ENCODE assay signal across 26 cellular contexts in the genomic region with DNA sequence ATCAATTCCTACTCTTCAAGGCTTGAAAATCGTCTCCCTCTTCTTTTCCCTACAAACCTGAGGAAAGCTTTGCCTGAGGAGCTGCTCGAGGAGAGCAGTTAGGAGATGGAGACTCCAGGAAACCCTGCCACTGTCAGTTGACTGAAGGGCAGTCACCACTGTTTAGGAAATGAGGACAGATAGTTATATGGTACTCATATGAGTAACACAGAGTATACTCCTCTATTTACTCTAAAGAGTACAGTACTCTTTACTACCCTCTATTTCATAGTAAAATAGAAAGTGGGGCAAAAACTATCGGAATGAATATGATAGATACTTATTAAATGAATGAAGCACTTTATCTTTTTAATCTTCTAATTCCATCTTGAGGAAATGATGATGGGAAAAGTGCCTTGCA.
DNase-seq lines count a peak whose midpoint lies in the region; ATAC-seq, FAIRE-seq and TF ChIP-seq lines count a peak whose summit lies in the region.
"Had no signal": no experiment of that assay in that cellular context is flagged by ENCODE, and none has a peak within 500 bp of the region (broad histone marks: within the 10 kb centered on the region; RNA-seq: fewer than 3 reads in every experiment).

No MANE protein-coding gene starts in this region.

- BruUV-seq in GM12878 (replicated peaks; lab: Mats Ljungman, UMichigan): no TSS peak

- H3K27ac ChIP-seq in GM12878 (ENCODE audit: control insufficient read depth, insufficient read depth) (no peak overlapping the region), left lung (no peak overlapping the region)
- H3K27ac ChIP-seq: 22Rv1; BLaER1 treated with 17β-estradiol and CSF1 and Interleukin-3, amounts not matched to agents 10 nM and 100 nM had no signal

- peak overlapping the region; percentile 72 for H3K27ac Mint-ChIP-seq in activated CD4-positive, alpha-beta T cell treated with anti-CD3 and anti-CD28 coated beads for 36 hours
- peak overlapping the region; percentile 30; the same call in 1 of the 2 replicates for H3K27ac Mint-ChIP-seq in WTC11
- H3K27ac Mint-ChIP-seq in stimulated activated effector memory CD8-positive, alpha-beta T cell treated with anti-CD3 and anti-CD28 coated beads, Interleukin-12 subunit alpha, Interleukin-12 subunit beta, amount 100 ng/mL, for 72 hours: peak overlapping the region; percentile 44
- H3K27ac Mint-ChIP-seq: CD4-positive, alpha-beta T cell; GM23338; H9 had no signal

- DNase-seq in activated CD4-positive, alpha-beta T cell treated with anti-CD3 and anti-CD28 coated beads for 36 hours: no peak
- DNase-seq in activated CD4-positive, alpha-beta T cell treated with anti-CD3 and anti-CD28 coated beads for 4 hours: no peak
- DNase-seq in WTC11 (ENCODE audit: low spot score) (no peak), GM12878 (ENCODE audit: low read depth, low spot score) (no peak), left lung (no peak), NCI-H2227 (lab: John Stamatoyannopoulos, UW; ENCODE audit: unreplicated experiment) (no peak)
- DNase-seq in stimulated activated effector memory CD8-positive, alpha-beta T cell treated with anti-CD3 and anti-CD28 coated beads, Interleukin-12 subunit alpha, Interleukin-12 subunit beta, amount 100 ng/mL, for 72 hours (ENCODE audit: low spot score in 2 of 2): no peak
- DNase-seq: AML-193; BE2C; CD4-positive, alpha-beta T cell; CD8-positive, alpha-beta memory T cell; DMS 273 treated with DMSO at 0.1 percent for 48 hours; DMS79; EL; GDM1; H9 had no signal

- H3K36me3 ChIP-seq in GM12878 (ENCODE audit: control insufficient read depth in 2 of 2, insufficient read depth in 2 of 2, low read length in 1 of 2) (no peaks in the 10 kb centered on the region; a peak in 1 of 4 replicates), left lung (no peaks in the 10 kb centered on the region)
- H3K36me3 ChIP-seq: BE2C had no signal

- no peak for TF ChIP-seq POLR2A in GM12878 (IDR thresholded peaks at IDR 0.05; ENCODE audit: low read depth, low read length)

- H4K20me1 ChIP-seq in GM12878 (ENCODE audit: control insufficient read depth, insufficient read depth): no peaks in the 10 kb centered on the region

- SMC1A ChIA-PET in GM12878 (lab: Charles Lee; ENCODE audit: uncharacterized antibody, unreplicated experiment): interaction anchor here (0.8 to 1.2 kb wide), 2 partner anchors 14 to 267 kb away, joined by 3 read pairs; no protein-coding TSS in a partner anchor

- no peaks in the 10 kb centered on the region for H3K27me3 Mint-ChIP-seq in activated CD4-positive, alpha-beta T cell treated with anti-CD3 and anti-CD28 coated beads for 36 hours
- H3K27me3 Mint-ChIP-seq in WTC11 (ENCODE audit: low read depth): no peaks in the 10 kb centered on the region
- H3K27me3 Mint-ChIP-seq: CD4-positive, alpha-beta T cell; CD8-positive, alpha-beta memory T cell had no signal

- no peak overlapping the region for H3K4me3 Mint-ChIP-seq in activated CD4-positive, alpha-beta T cell treated with anti-CD3 and anti-CD28 coated beads for 36 hours
- H3K4me3 Mint-ChIP-seq in WTC11: no peak overlapping the region
- H3K4me3 Mint-ChIP-seq in stimulated activated effector memory CD8-positive, alpha-beta T cell treated with anti-CD3 and anti-CD28 coated beads, Interleukin-12 subunit alpha, Interleukin-12 subunit beta, amount 100 ng/mL, for 72 hours: no peak overlapping the region
- H3K4me3 Mint-ChIP-seq: CD14-positive monocyte; CD4-positive, alpha-beta T cell; CD8-positive, alpha-beta memory T cell; GM23338; H9 had no signal

- TF ChIP-seq RAD21 in GM12878 (IDR thresholded peaks at IDR 0.05; ENCODE audit: insufficient read depth, low read depth, low read length): no peak

- H3K4me2 ChIP-seq in GM12878 (ENCODE audit: control insufficient read depth, insufficient read depth): no peak overlapping the region
- H3K4me2 ChIP-seq: BLaER1 treated with 17β-estradiol and CSF1 and Interleukin-3, amounts not matched to agents 10 nM and 100 nM; GM23338 had no signal

- ATAC-seq in activated CD4-positive, alpha-beta T cell treated with anti-CD3 and anti-CD28 coated beads for 36 hours: peak; percentile 64
- ATAC-seq in WTC11 (no peak), GM12878 (no peak), left lung (no peak), HG02759 (IDR thresholded peaks at IDR 0.05; ENCODE audit: unreplicated experiment) (no peak)
- ATAC-seq in stimulated activated effector memory CD8-positive, alpha-beta T cell treated with anti-CD3 and anti-CD28 coated beads, Interleukin-12 subunit alpha, Interleukin-12 subunit beta, amount 100 ng/mL, for 72 hours: peak; percentile 86
- ATAC-seq: GM23338, HCT116 had no signal

- H3K9me3 ChIP-seq in GM12878 (replicated peaks; ENCODE audit: control insufficient read depth, insufficient read depth, low read length) (no peaks in the 10 kb centered on the region), left lung (no peaks in the 10 kb centered on the region)
- H3K9me3 ChIP-seq: BE2C; BLaER1 treated with 17β-estradiol and CSF1 and Interleukin-3, amounts not matched to agents 10 nM and 100 nM had no signal

- no peak for FAIRE-seq in GM12878 (lab: Jason Lieb, UNC)
- FAIRE-seq: A204.1, D721Med, GM12891, GM18507 had no signal

- H3K36me3 Mint-ChIP-seq in activated CD4-positive, alpha-beta T cell treated with anti-CD3 and anti-CD28 coated beads for 36 hours (ENCODE audit: low read depth): peaks cover 9% of the 10 kb centered on the region
- H3K36me3 Mint-ChIP-seq in WTC11: peaks cover 7% of the 10 kb centered on the region; the same call in 1 of the 2 replicates
- no peaks in the 10 kb centered on the region for H3K36me3 Mint-ChIP-seq in stimulated activated effector memory CD8-positive, alpha-beta T cell treated with anti-CD3 and anti-CD28 coated beads, Interleukin-12 subunit alpha, Interleukin-12 subunit beta, amount 100 ng/mL, for 72 hours

- RAD21 ChIA-PET in GM12878 (lab: Charles Lee; ENCODE audit: unreplicated experiment): no interaction called here

- no peaks in the 10 kb centered on the region for H3K27me3 ChIP-seq in GM12878 (replicated peaks in 1 of 2; ENCODE audit: control insufficient read depth in 2 of 2, insufficient read depth in 2 of 2, low read length in 1 of 2)
- no peaks in the 10 kb centered on the region for H3K27me3 ChIP-seq in left lung
- H3K27me3 ChIP-seq: BE2C; BLaER1 treated with 17β-estradiol and CSF1 and Interleukin-3, amounts not matched to agents 10 nM and 100 nM had no signal

- CTCF ChIA-PET in activated CD4-positive, alpha-beta T cell treated with anti-CD3 and anti-CD28 coated beads for 36 hours (lab: Charles Lee): interaction anchor here (0.6 kb wide), 1 partner anchor 61 kb away, joined by 3 read pairs; no protein-coding TSS in a partner anchor
- CTCF ChIA-PET in WTC11 (lab: Charles Lee): no interaction called here
- CTCF ChIA-PET in GM12878 (lab: Yijun Ruan, JAX): interaction anchor here (0.9 to 3.2 kb wide), 3 partner anchors 9 to 33 kb away, joined by 3 to 10 read pairs (median 3); no protein-coding TSS in a partner anchor

- H3K4me1 Mint-ChIP-seq in activated CD4-positive, alpha-beta T cell treated with anti-CD3 and anti-CD28 coated beads for 36 hours: peaks cover 34% of the 10 kb centered on the region
- peaks cover 28% of the 10 kb centered on the region for H3K4me1 Mint-ChIP-seq in WTC11
- peaks cover 49% of the 10 kb centered on the region for H3K4me1 Mint-ChIP-seq in stimulated activated effector memory CD8-positive, alpha-beta T cell treated with anti-CD3 and anti-CD28 coated beads, Interleukin-12 subunit alpha, Interleukin-12 subunit beta, amount 100 ng/mL, for 72 hours

- in situ Hi-C loops in GM12878 (cut with MboI): no loop called here

- peaks cover 1% of the 10 kb centered on the region for H3K9me3 Mint-ChIP-seq in activated CD4-positive, alpha-beta T cell treated with anti-CD3 and anti-CD28 coated beads for 36 hours (ENCODE audit: low read depth)
- H3K9me3 Mint-ChIP-seq in WTC11: peaks cover 9% of the 10 kb centered on the region
- no peaks in the 10 kb centered on the region for H3K9me3 Mint-ChIP-seq in stimulated activated effector memory CD8-positive, alpha-beta T cell treated with anti-CD3 and anti-CD28 coated beads, Interleukin-12 subunit alpha, Interleukin-12 subunit beta, amount 100 ng/mL, for 72 hours
- H3K9me3 Mint-ChIP-seq: CD4-positive, alpha-beta T cell; CD8-positive, alpha-beta memory T cell; GM23338; H9 had no signal

- WGBS in GM12878 (ENCODE audit: insufficient coverage, insufficient replicate concordance, low lambda C conversion rate, missing lambda C conversion rate): 49% methylated on average over 3 of the region's 3 CpGs

- no peak overlapping the region for H3K9ac ChIP-seq in GM12878 (ENCODE audit: control insufficient read depth, insufficient read depth, low read length)
- H3K9ac ChIP-seq: BLaER1 treated with 17β-estradiol and CSF1 and Interleukin-3, amounts not matched to agents 10 nM and 100 nM had no signal

- no peak overlapping the region for H3K4me3 ChIP-seq in GM12878
- no peak overlapping the region for H3K4me3 ChIP-seq in left lung
- H3K4me3 ChIP-seq: BLaER1 treated with 17β-estradiol and CSF1 and Interleukin-3, amounts not matched to agents 10 nM and 100 nM; GM23338 had no signal

- TF ChIP-seq CTCF in WTC11 (IDR thresholded peaks at IDR 0.05) (no peak), GM12878 (IDR thresholded peaks at IDR 0.05 in 2 of 3, conservative IDR thresholded peaks at IDR 0.05 in 1 of 3; ENCODE audit: control insufficient read depth in 2 of 3, extremely low read depth in 1 of 3, insufficient read depth in 1 of 3, low read depth in 3 of 3, low read length in 3 of 3) (no peak), left lung (IDR thresholded peaks at IDR 0.05) (no peak)

- TF ChIP-seq EP300 in GM12878 (IDR thresholded peaks at IDR 0.05; ENCODE audit: borderline replicate concordance in 1 of 2, control insufficient read depth in 1 of 2, low read depth in 2 of 2, low read length in 2 of 2): no peak

- H3K4me1 ChIP-seq in GM12878 (ENCODE audit: control insufficient read depth, insufficient read depth, low read length): no peaks in the 10 kb centered on the region; the same call in 1 of the 2 replicates
- peaks cover 0 to 11% of the 10 kb centered on the region in 2 donors for H3K4me1 ChIP-seq in left lung
- H3K4me1 ChIP-seq: BE2C had no signal

- peaks cover 34% of the 10 kb centered on the region for H3K79me2 ChIP-seq in GM12878 (ENCODE audit: control insufficient read depth, insufficient read depth, low read length)

- no peak overlapping the region for H2AFZ ChIP-seq in GM12878 (ENCODE audit: control insufficient read depth, low read depth, low read length)
- H2AFZ ChIP-seq: GM23338 had no signal

- POLR2A ChIA-PET in activated CD4-positive, alpha-beta T cell treated with anti-CD3 and anti-CD28 coated beads for 36 hours (lab: Charles Lee): no interaction called here
- POLR2A ChIA-PET in WTC11 (lab: Charles Lee) (interaction anchor here (0.7 kb wide), 1 partner anchor 208 kb away, joined by 4 read pairs; no protein-coding TSS in a partner anchor), GM12878 (lab: Charles Lee) (interaction anchor here (0.6 kb wide), 1 partner anchor 392 kb away, joined by 5 read pairs; no protein-coding TSS in a partner anchor)

- intact Hi-C loops in activated CD4-positive, alpha-beta T cell treated with anti-CD3 and anti-CD28 coated beads for 36 hours (cut with DNase I, micrococcal nuclease): no loop called here
- intact Hi-C loops in GM12878 (cut with micrococcal nuclease; ENCODE audit: unreplicated experiment): no loop called here
- intact Hi-C loops in left lung (cut with DNase I): no loop called here

TF ChIP-seq in WTC11, 78 proteins besides CTCF, POLR2A, EP300 and RAD21 (continues in another document):
- TF ChIP-seq NR2C2 (CRISPR knock-in tag; IDR thresholded peaks at IDR 0.05): no peak

Comparison
In these comparisons a context has a peak if more than half of its experiments do, and no peak if none do; other contexts are left out.
1. ATAC-seq: peak in activated CD4-positive, alpha-beta T cell treated with anti-CD3 and anti-CD28 coated beads for 36 hours (single experiment) and stimulated activated effector memory CD8-positive, alpha-beta T cell treated with anti-CD3 and anti-CD28 coated beads, Interleukin-12 subunit alpha, Interleukin-12 subunit beta, amount 100 ng/mL, for 72 hours (single experiment); none in WTC11 (single experiment), GM12878 (single experiment), left lung (single experiment) and HG02759 (single experiment).
2. Peak in every context shown above with its lines, with median percentiles within 50 percentile points of each other: H3K27ac Mint-ChIP-seq.